Comparison of ENCODE assay signal across 8 cellular contexts in the genomic region with DNA sequence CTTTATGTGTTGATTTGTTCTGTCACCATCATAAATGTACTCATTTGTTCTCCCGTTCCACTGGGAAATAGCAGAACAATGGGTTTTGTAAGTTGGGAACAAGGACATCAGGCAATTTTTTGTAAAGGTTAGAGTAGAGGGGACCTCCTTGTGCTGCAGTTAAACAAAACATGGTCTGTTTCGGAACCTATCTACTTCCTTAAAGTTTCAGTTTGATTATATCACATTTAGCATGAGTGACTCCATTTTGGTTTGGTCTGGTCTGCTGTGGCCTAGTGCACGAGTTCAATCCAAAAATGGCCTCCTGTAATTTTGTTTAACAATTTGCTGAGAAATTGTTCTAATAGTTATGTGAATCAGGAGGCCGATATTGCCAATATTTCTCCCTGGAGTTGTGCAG.
"Had no signal": no experiment of that assay in that cellular context is flagged by ENCODE, and none has a peak within 500 bp of the region (broad histone marks: within the 10 kb centered on the region; RNA-seq: fewer than 3 reads in every experiment).

No MANE protein-coding gene starts in this region.

- DNase-seq: H7, HFFc6, IMR-90 had no signal

- ATAC-seq: GM23338, HCT116 had no signal

- H3K36me3 ChIP-seq: HAP-1 had no signal

- H3K9ac ChIP-seq: KMS-11 had no signal

- H3K9me3 ChIP-seq: HAP-1 had no signal

- H3K4me2 ChIP-seq: GM23338, KMS-11 had no signal

- H2AFZ ChIP-seq: GM23338 had no signal

- FAIRE-seq: HTR-8/SVneo had no signal

- H3K27ac ChIP-seq: KMS-11 had no signal

- H3K4me3 ChIP-seq: GM23338, HAP-1 had no signal
